2 cellular contexts compared by ENCODE assay signal in genomic region chr17:51119415-51120356, GRCh38.
A peak's percentile ranks its signal among the peaks of the same experiment; 100 is the strongest.
TF ChIP-seq lines count a peak whose summit lies in the region.

No MANE protein-coding gene starts in this region.

TF ChIP-seq in HEK293, 187 proteins besides CTCF, POLR2A, EP300 and RAD21 (continues in another document):
- TF ChIP-seq ZNF266 (tag by site-specific recombination; IDR thresholded peaks at IDR 0.05; ENCODE audit: low read depth) (no peak), ZSCAN5A (tag by site-specific recombination; IDR thresholded peaks at IDR 0.05) (no peak), ZFP37 (tag by site-specific recombination; IDR thresholded peaks at IDR 0.05) (0 out of 2 replicates have a peak, but pooled peaks have one; percentile 30), ZFHX2 (tag by site-specific recombination; conservative IDR thresholded peaks at IDR 0.05) (peak; percentile 50; the same call in 1 of the 2 replicates), ZSCAN23 (tag by site-specific recombination; IDR thresholded peaks at IDR 0.05) (peak; percentile 42; the same call in 1 of the 2 replicates), ZFP69B (tag by site-specific recombination; IDR thresholded peaks at IDR 0.05) (no peak), KLF9 (tag by site-specific recombination; IDR thresholded peaks at IDR 0.05; ENCODE audit: low read depth) (no peak), ZSCAN18 (tag by site-specific recombination; IDR thresholded peaks at IDR 0.05) (no peak), ZNF175 (tag by site-specific recombination; IDR thresholded peaks at IDR 0.05) (no peak), ZNF558 (tag by site-specific recombination; IDR thresholded peaks at IDR 0.05) (no peak), ZBTB8A (tag by site-specific recombination; IDR thresholded peaks at IDR 0.05) (0 out of 2 replicates have a peak, but pooled peaks have one; percentile 21), ZNF24 (tag by site-specific recombination; IDR thresholded peaks at IDR 0.05) (peak; percentile 28; the same call in 1 of the 2 replicates), ZNF76 (tag by site-specific recombination; IDR thresholded peaks at IDR 0.05; ENCODE audit: borderline replicate concordance, low read depth) (peak; percentile 79; the same call in 1 of the 2 replicates), ZNF366 (tag by site-specific recombination; conservative IDR thresholded peaks at IDR 0.05) (peak; percentile 17), ZNF624 (tag by site-specific recombination; IDR thresholded peaks at IDR 0.05) (no peak), BCL11A (tag by site-specific recombination; IDR thresholded peaks at IDR 0.05; ENCODE audit: low read depth) (peak; percentile 12; the same call in 1 of the 2 replicates), ZNF785 (tag by site-specific recombination; IDR thresholded peaks at IDR 0.05) (no peak), ZBTB11 (tag by site-specific recombination; conservative IDR thresholded peaks at IDR 0.05; ENCODE audit: low read depth) (peak; percentile 64; the same call in 1 of the 2 replicates), HOXC10 (CRISPR knock-in tag; IDR thresholded peaks at IDR 0.05) (no peak), ZNF561 (tag by site-specific recombination; IDR thresholded peaks at IDR 0.05; ENCODE audit: borderline replicate concordance) (0 out of 2 replicates have a peak, but pooled peaks have one; percentile 31)

TF ChIP-seq in HepG2, 621 proteins besides CTCF, POLR2A, EP300 and RAD21 (continues in another document):
- TF ChIP-seq ZNF570 (CRISPR knock-in tag; IDR thresholded peaks at IDR 0.05; ENCODE audit: borderline replicate concordance), result no peak
- TF ChIP-seq ZSCAN22 (CRISPR knock-in tag; IDR thresholded peaks at IDR 0.05), result peak; percentile 99
- TF ChIP-seq ZNF768 (CRISPR knock-in tag; IDR thresholded peaks at IDR 0.05), result 0 out of 2 replicates have a peak, but pooled peaks have one; percentile 2
- TF ChIP-seq, protein P1, sequence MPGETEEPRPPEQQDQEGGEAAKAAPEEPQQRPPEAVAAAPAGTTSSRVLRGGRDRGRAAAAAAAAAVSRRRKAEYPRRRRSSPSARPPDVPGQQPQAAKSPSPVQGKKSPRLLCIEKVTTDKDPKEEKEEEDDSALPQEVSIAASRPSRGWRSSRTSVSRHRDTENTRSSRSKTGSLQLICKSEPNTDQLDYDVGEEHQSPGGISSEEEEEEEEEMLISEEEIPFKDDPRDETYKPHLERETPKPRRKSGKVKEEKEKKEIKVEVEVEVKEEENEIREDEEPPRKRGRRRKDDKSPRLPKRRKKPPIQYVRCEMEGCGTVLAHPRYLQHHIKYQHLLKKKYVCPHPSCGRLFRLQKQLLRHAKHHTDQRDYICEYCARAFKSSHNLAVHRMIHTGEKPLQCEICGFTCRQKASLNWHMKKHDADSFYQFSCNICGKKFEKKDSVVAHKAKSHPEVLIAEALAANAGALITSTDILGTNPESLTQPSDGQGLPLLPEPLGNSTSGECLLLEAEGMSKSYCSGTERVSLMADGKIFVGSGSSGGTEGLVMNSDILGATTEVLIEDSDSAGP (CRISPR knock-in tag; IDR thresholded peaks at IDR 0.05; ENCODE audit: borderline replicate concordance), result 0 out of 2 replicates have a peak, but pooled peaks have one; percentile 28
- TF ChIP-seq CAMTA2 (CRISPR knock-in tag; IDR thresholded peaks at IDR 0.05; ENCODE audit: borderline replicate concordance), result peak; percentile 88
- no peak for TF ChIP-seq JUNB (CRISPR knock-in tag; IDR thresholded peaks at IDR 0.05; ENCODE audit: borderline replicate concordance)
- 0 out of 2 replicates have a peak, but pooled peaks have one; percentile 20 for TF ChIP-seq ZNF589 (CRISPR knock-in tag; conservative IDR thresholded peaks at IDR 0.05)
- TF ChIP-seq, protein P2, sequence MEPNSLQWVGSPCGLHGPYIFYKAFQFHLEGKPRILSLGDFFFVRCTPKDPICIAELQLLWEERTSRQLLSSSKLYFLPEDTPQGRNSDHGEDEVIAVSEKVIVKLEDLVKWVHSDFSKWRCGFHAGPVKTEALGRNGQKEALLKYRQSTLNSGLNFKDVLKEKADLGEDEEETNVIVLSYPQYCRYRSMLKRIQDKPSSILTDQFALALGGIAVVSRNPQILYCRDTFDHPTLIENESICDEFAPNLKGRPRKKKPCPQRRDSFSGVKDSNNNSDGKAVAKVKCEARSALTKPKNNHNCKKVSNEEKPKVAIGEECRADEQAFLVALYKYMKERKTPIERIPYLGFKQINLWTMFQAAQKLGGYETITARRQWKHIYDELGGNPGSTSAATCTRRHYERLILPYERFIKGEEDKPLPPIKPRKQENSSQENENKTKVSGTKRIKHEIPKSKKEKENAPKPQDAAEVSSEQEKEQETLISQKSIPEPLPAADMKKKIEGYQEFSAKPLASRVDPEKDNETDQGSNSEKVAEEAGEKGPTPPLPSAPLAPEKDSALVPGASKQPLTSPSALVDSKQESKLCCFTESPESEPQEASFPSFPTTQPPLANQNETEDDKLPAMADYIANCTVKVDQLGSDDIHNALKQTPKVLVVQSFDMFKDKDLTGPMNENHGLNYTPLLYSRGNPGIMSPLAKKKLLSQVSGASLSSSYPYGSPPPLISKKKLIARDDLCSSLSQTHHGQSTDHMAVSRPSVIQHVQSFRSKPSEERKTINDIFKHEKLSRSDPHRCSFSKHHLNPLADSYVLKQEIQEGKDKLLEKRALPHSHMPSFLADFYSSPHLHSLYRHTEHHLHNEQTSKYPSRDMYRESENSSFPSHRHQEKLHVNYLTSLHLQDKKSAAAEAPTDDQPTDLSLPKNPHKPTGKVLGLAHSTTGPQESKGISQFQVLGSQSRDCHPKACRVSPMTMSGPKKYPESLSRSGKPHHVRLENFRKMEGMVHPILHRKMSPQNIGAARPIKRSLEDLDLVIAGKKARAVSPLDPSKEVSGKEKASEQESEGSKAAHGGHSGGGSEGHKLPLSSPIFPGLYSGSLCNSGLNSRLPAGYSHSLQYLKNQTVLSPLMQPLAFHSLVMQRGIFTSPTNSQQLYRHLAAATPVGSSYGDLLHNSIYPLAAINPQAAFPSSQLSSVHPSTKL (CRISPR knock-in tag; IDR thresholded peaks at IDR 0.05), result peak; percentile 32
- TF ChIP-seq GZF1 (CRISPR knock-in tag; IDR thresholded peaks at IDR 0.05), result peak; percentile 40; the same call in 1 of the 2 replicates
- TF ChIP-seq PHF8 (CRISPR knock-in tag; IDR thresholded peaks at IDR 0.05), result peak; percentile 36; the same call in 1 of the 2 replicates
- TF ChIP-seq SOX6 (IDR thresholded peaks at IDR 0.05), result no peak
- peak; percentile 27 for TF ChIP-seq SOX6 (CRISPR knock-in tag; IDR thresholded peaks at IDR 0.05)
- 0 out of 2 replicates have a peak, but pooled peaks have one; percentile 16 for TF ChIP-seq ZNF501 (CRISPR knock-in tag; IDR thresholded peaks at IDR 0.05)
- no peak for TF ChIP-seq ZNF142 (CRISPR knock-in tag; IDR thresholded peaks at IDR 0.05)
- TF ChIP-seq ESRRA (CRISPR knock-in tag; IDR thresholded peaks at IDR 0.05; ENCODE audit: low read depth), result 0 out of 2 replicates have a peak, but pooled peaks have one; percentile 18
- no peak for TF ChIP-seq HOXA3 (CRISPR knock-in tag; IDR thresholded peaks at IDR 0.05)
- peak; percentile 5 for TF ChIP-seq YY1 (IDR thresholded peaks at IDR 0.05; ENCODE audit: insufficient read depth, insufficient replicate concordance, low read depth, low read length)
- TF ChIP-seq HCFC1 (IDR thresholded peaks at IDR 0.05; ENCODE audit: low read depth, low read length), result no peak
- TF ChIP-seq ZNF616 (CRISPR knock-in tag; IDR thresholded peaks at IDR 0.05; ENCODE audit: low read depth), result no peak
- TF ChIP-seq THAP11 (CRISPR knock-in tag; IDR thresholded peaks at IDR 0.05), result 0 out of 2 replicates have a peak, but pooled peaks have one; percentile 3
- 0 out of 2 replicates have a peak, but pooled peaks have one; percentile 6 for TF ChIP-seq BCL6 (CRISPR knock-in tag; IDR thresholded peaks at IDR 0.05)
- no peak for TF ChIP-seq JDP2 (CRISPR knock-in tag; IDR thresholded peaks at IDR 0.05; ENCODE audit: borderline replicate concordance)
- TF ChIP-seq SNAPC2 (CRISPR knock-in tag; IDR thresholded peaks at IDR 0.05), result no peak
- TF ChIP-seq ISX (CRISPR knock-in tag; conservative IDR thresholded peaks at IDR 0.05), result no peak
- TF ChIP-seq, protein P3, sequence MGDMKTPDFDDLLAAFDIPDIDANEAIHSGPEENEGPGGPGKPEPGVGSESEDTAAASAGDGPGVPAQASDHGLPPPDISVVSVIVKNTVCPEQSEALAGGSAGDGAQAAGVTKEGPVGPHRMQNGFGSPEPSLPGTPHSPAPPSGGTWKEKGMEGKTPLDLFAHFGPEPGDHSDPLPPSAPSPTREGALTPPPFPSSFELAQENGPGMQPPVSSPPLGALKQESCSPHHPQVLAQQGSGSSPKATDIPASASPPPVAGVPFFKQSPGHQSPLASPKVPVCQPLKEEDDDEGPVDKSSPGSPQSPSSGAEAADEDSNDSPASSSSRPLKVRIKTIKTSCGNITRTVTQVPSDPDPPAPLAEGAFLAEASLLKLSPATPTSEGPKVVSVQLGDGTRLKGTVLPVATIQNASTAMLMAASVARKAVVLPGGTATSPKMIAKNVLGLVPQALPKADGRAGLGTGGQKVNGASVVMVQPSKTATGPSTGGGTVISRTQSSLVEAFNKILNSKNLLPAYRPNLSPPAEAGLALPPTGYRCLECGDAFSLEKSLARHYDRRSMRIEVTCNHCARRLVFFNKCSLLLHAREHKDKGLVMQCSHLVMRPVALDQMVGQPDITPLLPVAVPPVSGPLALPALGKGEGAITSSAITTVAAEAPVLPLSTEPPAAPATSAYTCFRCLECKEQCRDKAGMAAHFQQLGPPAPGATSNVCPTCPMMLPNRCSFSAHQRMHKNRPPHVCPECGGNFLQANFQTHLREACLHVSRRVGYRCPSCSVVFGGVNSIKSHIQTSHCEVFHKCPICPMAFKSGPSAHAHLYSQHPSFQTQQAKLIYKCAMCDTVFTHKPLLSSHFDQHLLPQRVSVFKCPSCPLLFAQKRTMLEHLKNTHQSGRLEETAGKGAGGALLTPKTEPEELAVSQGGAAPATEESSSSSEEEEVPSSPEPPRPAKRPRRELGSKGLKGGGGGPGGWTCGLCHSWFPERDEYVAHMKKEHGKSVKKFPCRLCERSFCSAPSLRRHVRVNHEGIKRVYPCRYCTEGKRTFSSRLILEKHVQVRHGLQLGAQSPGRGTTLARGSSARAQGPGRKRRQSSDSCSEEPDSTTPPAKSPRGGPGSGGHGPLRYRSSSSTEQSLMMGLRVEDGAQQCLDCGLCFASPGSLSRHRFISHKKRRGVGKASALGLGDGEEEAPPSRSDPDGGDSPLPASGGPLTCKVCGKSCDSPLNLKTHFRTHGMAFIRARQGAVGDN (CRISPR knock-in tag; IDR thresholded peaks at IDR 0.05), result peak; percentile 66; the same call in 1 of the 2 replicates
- TF ChIP-seq MED13 (CRISPR knock-in tag; IDR thresholded peaks at IDR 0.05), result 0 out of 2 replicates have a peak, but pooled peaks have one; percentile 2
- TF ChIP-seq, protein P4, sequence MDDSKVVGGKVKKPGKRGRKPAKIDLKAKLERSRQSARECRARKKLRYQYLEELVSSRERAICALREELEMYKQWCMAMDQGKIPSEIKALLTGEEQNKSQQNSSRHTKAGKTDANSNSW (CRISPR knock-in tag; IDR thresholded peaks at IDR 0.05; ENCODE audit: borderline replicate concordance), result no peak
- peak; percentile 25; the same call in 1 of the 2 replicates for TF ChIP-seq RXRB (CRISPR knock-in tag; IDR thresholded peaks at IDR 0.05; ENCODE audit: borderline replicate concordance)
